In the genomic region with DNA sequence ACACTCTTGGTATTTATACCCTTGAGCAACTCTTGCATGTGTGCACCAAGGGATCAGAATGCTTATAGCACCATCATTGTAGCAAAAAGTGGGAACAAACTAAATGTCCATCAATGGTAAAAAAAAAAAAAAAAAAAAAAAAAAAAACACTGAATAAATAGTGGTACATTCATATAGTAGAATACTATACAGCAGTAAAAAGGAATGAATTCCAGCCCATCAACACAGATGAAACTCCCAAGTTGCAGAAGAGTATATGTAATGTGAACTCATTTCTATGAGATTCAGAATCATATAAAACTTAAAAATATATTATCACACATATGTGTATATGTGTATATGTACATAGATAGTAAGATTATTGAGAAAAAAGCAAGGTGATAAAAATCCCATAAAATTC, we compare ENCODE assay signal across 8 cellular contexts.
"Had no signal": no experiment of that assay in that cellular context is flagged by ENCODE, and none has a peak within 500 bp of the region (broad histone marks: within the 10 kb centered on the region; RNA-seq: fewer than 3 reads in every experiment).

No MANE protein-coding gene starts in this region.

- H3K27ac ChIP-seq: GM23248 had no signal

- FAIRE-seq: H1, H54 had no signal

- DNase-seq: GOT3, H7, H9 had no signal

- H3K36me3 ChIP-seq: HAP-1 had no signal

- H3K4me3 ChIP-seq: GM23248, GM23338, HAP-1 had no signal

- ATAC-seq: GM23338 had no signal

- H3K4me1 ChIP-seq: HAP-1 had no signal

- H3K9me3 ChIP-seq: HAP-1 had no signal
